In genomic region chr19:2319551-2319950, GRCh38 we compare ENCODE assay signal across 31 cellular contexts. TPM values are rescaled to one million over a fixed set of nuclear protein-coding genes. Genes with fewer than 3 reads are reported as not detected.
"Had no signal": no experiment of that assay in that cellular context is flagged by ENCODE, and none has a peak within 500 bp of the region (broad histone marks: within the 10 kb centered on the region; RNA-seq: fewer than 3 reads in every experiment).

No MANE protein-coding gene starts in this region.

- H3K27ac ChIP-seq: adrenal gland, body of pancreas, breast epithelium, SJSA1 had no signal

- ATAC-seq: activated CD4-positive, alpha-beta T cell treated with anti-CD3 and anti-CD28 coated beads for 36 hours; activated CD4-positive, CD25-positive, alpha-beta regulatory T cell treated with anti-CD3 and anti-CD28 coated beads, Interleukin-2, amount 50 U/mL, for 24 hours; activated CD8-positive, alpha-beta T cell treated with anti-CD3 and anti-CD28 coated beads, Interleukin-2, amount 10 ng/mL, durations not matched to agents 7 days and 5 days; body of pancreas; Panc1 had no signal

- H3K4me3 ChIP-seq: adrenal gland, body of pancreas, breast epithelium, MG63, SJSA1 had no signal

- H3K4me3 Mint-ChIP-seq: activated CD4-positive, alpha-beta T cell treated with anti-CD3 and anti-CD28 coated beads for 36 hours; activated CD4-positive, alpha-beta T cell treated with anti-CD3 and anti-CD28 coated beads, Interleukin-2, amount 10 ng/mL, durations not matched to agents 7 days and 5 days; activated CD8-positive, alpha-beta T cell treated with anti-CD3 and anti-CD28 coated beads, Interleukin-2, amount 10 ng/mL, durations not matched to agents 7 days and 5 days; activated naive CD4-positive, alpha-beta T cell treated with anti-CD3 and anti-CD28 coated beads, Interleukin-2, amount 50 U/mL, for 24 hours; activated T-cell treated with anti-CD3 and anti-CD28 coated beads, Interleukin-2, amount 50 U/mL, for 24 hours; T-helper 1 cell treated with Interleukin-12 subunit alpha and Interleukin-12 subunit beta and Interleukin-4 antibody, amounts not matched to agents 30 μg/mL and 1 μg/mL, for 36 hours; T-helper 2 cell treated with Interferon-gamma antibody and Interleukin-4, amounts not matched to agents 5 μg/mL and 100 μg/mL, for 36 hours had no signal

- H3K4me2 ChIP-seq: SK-N-SH had no signal

- H3K9ac ChIP-seq: SK-N-SH had no signal

- H3K27ac Mint-ChIP-seq: activated CD4-positive, alpha-beta T cell treated with anti-CD3 and anti-CD28 coated beads for 36 hours; activated CD4-positive, alpha-beta T cell treated with anti-CD3 and anti-CD28 coated beads, Interleukin-2, amount 10 ng/mL, durations not matched to agents 7 days and 5 days; activated CD8-positive, alpha-beta T cell treated with anti-CD3 and anti-CD28 coated beads, Interleukin-2, amount 10 ng/mL, durations not matched to agents 7 days and 5 days; activated naive CD4-positive, alpha-beta T cell treated with anti-CD3 and anti-CD28 coated beads, Interleukin-2, amount 50 U/mL, for 24 hours; activated T-cell treated with anti-CD3 and anti-CD28 coated beads, Interleukin-2, amount 50 U/mL, for 24 hours; activated T-helper 2 cell treated with anti-CD3 and anti-CD28 coated beads, Interferon-gamma antibody, Interleukin-2, Interleukin-4, amounts not matched to agents 10 μg/mL and 5 μg/mL and 100 μg/mL, durations not matched to agents 14 hours and 24 hours and 36 hours; T-helper 1 cell treated with Interleukin-12 subunit alpha and Interleukin-12 subunit beta and Interleukin-4 antibody, amounts not matched to agents 30 μg/mL and 1 μg/mL, for 36 hours; T-helper 2 cell treated with Interferon-gamma antibody and Interleukin-4, amounts not matched to agents 5 μg/mL and 100 μg/mL, for 36 hours had no signal

- DNase-seq: activated CD4-positive, alpha-beta T cell treated with anti-CD3 and anti-CD28 coated beads for 36 hours; activated CD4-positive, alpha-beta T cell treated with anti-CD3 and anti-CD28 coated beads, Interleukin-2, amount 10 ng/mL, durations not matched to agents 7 days and 5 days; activated CD4-positive, alpha-beta T cell treated with anti-CD3 and anti-CD28 coated beads, Interleukin-2, amount 50 U/mL, for 48 hours; activated CD8-positive, alpha-beta T cell treated with anti-CD3 and anti-CD28 coated beads, Interleukin-2, amount 10 ng/mL, durations not matched to agents 7 days and 5 days; activated gamma-delta T cell; activated naive CD4-positive, alpha-beta T cell treated with Interleukin-2 at 50 U/mL for 16 hours; activated T-cell treated with anti-CD3 and anti-CD28 coated beads, Interleukin-2, amount 50 U/mL, for 24 hours; adrenal gland; body of pancreas; Kasumi-1; MG63; NCI-H1048; NCI-H1436 treated with DMSO at 0.1 percent for 48 hours; NCI-H1694 treated with DMSO at 0.1 percent for 48 hours; NCI-H2029; NCI-H345; NCI-H524 treated with DMSO at 0.1 percent for 48 hours; SHP77 treated with DMSO at 0.1 percent for 48 hours; SK-N-SH had no signal

- H3K4me1 ChIP-seq: adrenal gland, body of pancreas, breast epithelium, SJSA1 had no signal

- H3K4me1 Mint-ChIP-seq: activated naive CD4-positive, alpha-beta T cell treated with anti-CD3 and anti-CD28 coated beads, Interleukin-2, amount 50 U/mL, for 24 hours had no signal

- H3K27me3 ChIP-seq: adrenal gland, body of pancreas, breast epithelium, MG63, SJSA1 had no signal

RNA-seq across cellular contexts. Expression of gene LINGO3, which starts 11.6 kb away (rescaled TPM):
- total RNA-seq: activated CD4-positive, alpha-beta T cell treated with anti-CD3 and anti-CD28 coated beads for 36 hours; astrocyte; body of pancreas; cardiac septum; RPMI7951; SJSA1 had no signal
- polyA plus RNA-seq: adrenal gland, SK-N-SH had no signal

RNA-seq across cellular contexts. Expression of gene PEAK3, which starts 37.6 kb away (rescaled TPM):
- total RNA-seq: activated CD4-positive, alpha-beta T cell treated with anti-CD3 and anti-CD28 coated beads for 36 hours; NCI-H460; SJSA1 had no signal
- polyA plus RNA-seq: SK-N-SH had no signal

RNA-seq across cellular contexts. Expression of gene TMPRSS9, which starts 40.5 kb away (rescaled TPM):
- total RNA-seq: activated CD4-positive, alpha-beta T cell treated with anti-CD3 and anti-CD28 coated beads for 36 hours; activated CD4-positive, alpha-beta T cell treated with anti-CD3 and anti-CD28 coated beads, Interleukin-2, amount 10 ng/mL, durations not matched to agents 7 days and 5 days; activated CD8-positive, alpha-beta T cell treated with anti-CD3 and anti-CD28 coated beads, Interleukin-2, amount 10 ng/mL, durations not matched to agents 7 days and 5 days; activated T-helper 2 cell treated with anti-CD3 and anti-CD28 coated beads, Interferon-gamma antibody, Interleukin-2, Interleukin-4, amounts not matched to agents 10 μg/mL and 5 μg/mL and 100 μg/mL, durations not matched to agents 14 hours and 24 hours and 36 hours; body of pancreas; cardiac septum; RPMI7951; SJSA1 had no signal
- polyA plus RNA-seq: SK-N-SH had no signal
